Comparison of ENCODE assay signal across 9 cellular contexts in genomic region chr18:12306752-12307151, GRCh38. TPM values are rescaled to one million over a fixed set of nuclear protein-coding genes. Genes with fewer than 3 reads are reported as not detected.
DNase-seq lines count a peak whose midpoint lies in the region; ATAC-seq, FAIRE-seq and TF ChIP-seq lines count a peak whose summit lies in the region.
"Had no signal": no experiment of that assay in that cellular context is flagged by ENCODE, and none has a peak within 500 bp of the region (broad histone marks: within the 10 kb centered on the region; RNA-seq: fewer than 3 reads in every experiment).

No MANE protein-coding gene starts in this region.

- no peak for ATAC-seq in natural killer cell treated with Interleukin-12 subunit alpha and Interleukin-12 subunit beta and Interleukin-15 and Interleukin-18, amount 100 ng/mL, for 72 hours
- no peak for ATAC-seq in HG02938 (IDR thresholded peaks at IDR 0.05; ENCODE audit: unreplicated experiment)

- no peak overlapping the region for H3K27ac Mint-ChIP-seq in natural killer cell treated with Interleukin-12 subunit alpha and Interleukin-12 subunit beta and Interleukin-15 and Interleukin-18, amount 100 ng/mL, for 72 hours

- no peaks in the 10 kb centered on the region for H3K79me1 ChIP-seq in H1 (ENCODE audit: low read depth, low read length)

- CTCF ChIA-PET in H1 (lab: Charles Lee; ENCODE audit: partially characterized antibody) = interaction anchor here (1.0 to 2.4 kb wide), 5 partner anchors 9 to 34 kb away, joined by 3 to 11 read pairs (median 6); no protein-coding TSS in a partner anchor

- POLR2A ChIA-PET in H1 (lab: Charles Lee; ENCODE audit: partially characterized antibody) = interaction anchor here (1.1 to 6.1 kb wide), 5 partner anchors 11 to 29 kb away, joined by 3 to 49 read pairs (median 7); no protein-coding TSS in a partner anchor

- peak overlapping the region; percentile 78 to 94 for H3K4me2 ChIP-seq in H1 (ENCODE audit: insufficient read depth in 1 of 2, low read depth in 2 of 2, low read length in 2 of 2)

- H3K9ac ChIP-seq in H1 (replicated peaks in 1 of 4; ENCODE audit: extremely low read depth in 1 of 4, low read depth in 3 of 4, low read length in 3 of 4) = no peak overlapping the region

- 47% methylated on average over 9 of the region's 9 CpGs; no CpG with 5 or more reads in 1 of the 2 experiments for WGBS in H1 (ENCODE audit: extremely low coverage in 1 of 2, insufficient coverage in 1 of 2, insufficient read length in 1 of 2, insufficient replicate concordance in 2 of 2, low coverage in 1 of 2, low lambda C conversion rate in 2 of 2, missing lambda C conversion rate in 1 of 2), 2 experiments

- H4K91ac ChIP-seq in H1 (replicated peaks; ENCODE audit: insufficient read length, low read length) = no peak overlapping the region

- H3K4me3 Mint-ChIP-seq in natural killer cell treated with Interleukin-12 subunit alpha and Interleukin-12 subunit beta and Interleukin-15 and Interleukin-18, amount 100 ng/mL, for 72 hours = peak overlapping the region; percentile 30

- H2BK15ac ChIP-seq in H1 (ENCODE audit: low read length) = no peak overlapping the region

- no peak overlapping the region for H2AFZ ChIP-seq in H1 (ENCODE audit: low read length)

- H4K20me1 ChIP-seq in H1 (replicated peaks in 1 of 2; ENCODE audit: control insufficient read depth in 1 of 2, insufficient read depth in 2 of 2, low read length in 2 of 2) = peaks cover 0 to 3% of the 10 kb centered on the region in 2 experiments

- no peak overlapping the region for H3K27ac ChIP-seq in H1 (ENCODE audit: low read depth, low read length)

- peaks cover 30 to 33% of the 10 kb centered on the region in 2 donors for H3K27me3 Mint-ChIP-seq in natural killer cell treated with Interleukin-12 subunit alpha and Interleukin-12 subunit beta and Interleukin-15 and Interleukin-18, amount 100 ng/mL, for 72 hours

- no peak overlapping the region for H4K8ac ChIP-seq in H1 (ENCODE audit: extremely low read depth, insufficient read depth, low read length)

- H3K4me1 Mint-ChIP-seq in natural killer cell treated with Interleukin-12 subunit alpha and Interleukin-12 subunit beta and Interleukin-15 and Interleukin-18, amount 100 ng/mL, for 72 hours (ENCODE audit: low read depth in 2 of 2) = peaks cover 5 to 9% of the 10 kb centered on the region in 2 donors

- no peak overlapping the region for H2BK5ac ChIP-seq in H1 (ENCODE audit: low read depth, low read length)

- H2BK20ac ChIP-seq in H1 (ENCODE audit: low read length) = no peak overlapping the region

- no peaks in the 10 kb centered on the region for H3K9me3 ChIP-seq in H1 (ENCODE audit: insufficient read depth in 2 of 2, low read depth in 1 of 2, low read length in 1 of 2)

- DNase-seq in AG09309 (ENCODE audit: low read depth) (no peak), NB4 (ENCODE audit: low read depth) (no peak), H1 (ENCODE audit: low read depth in 1 of 2, low spot score in 2 of 2) (no peak), DMS 273 treated with DMSO at 0.1 percent for 48 hours (lab: John Stamatoyannopoulos, UW) (no peak), HuH-7 (ENCODE audit: low spot score) (no peak), KBM-7 (no peak)
- DNase-seq in natural killer cell treated with Interleukin-12 subunit alpha and Interleukin-12 subunit beta and Interleukin-15 and Interleukin-18, amount 100 ng/mL, for 72 hours (ENCODE audit: low spot score) = no peak

- H2BK12ac ChIP-seq in H1 (ENCODE audit: low read depth, low read length) = no peak overlapping the region

- H3K79me2 ChIP-seq in H1 (ENCODE audit: control insufficient read depth in 1 of 2, insufficient read depth in 2 of 2, low read length in 2 of 2) = peaks cover 0 to 6% of the 10 kb centered on the region in 2 experiments; a peak in 3 of 4 replicates

- no peak for TF ChIP-seq EP300 in H1 (IDR thresholded peaks at IDR 0.05; ENCODE audit: borderline replicate concordance in 1 of 2, low read depth in 2 of 2, low read length in 2 of 2)

- H4K5ac ChIP-seq in H1 (ENCODE audit: insufficient read length, low read depth, low read length) = no peak overlapping the region

- H3K56ac ChIP-seq in H1 (replicated peaks; ENCODE audit: insufficient read length, low read depth, low read length) = no peak overlapping the region

- in situ Hi-C loops in KBM-7 (cut with MboI; ENCODE audit: low pct_unique_long_range_greater_than_20kb, low sequenced_read_pairs) = no loop called here

- H3K36me3 Mint-ChIP-seq in natural killer cell treated with Interleukin-12 subunit alpha and Interleukin-12 subunit beta and Interleukin-15 and Interleukin-18, amount 100 ng/mL, for 72 hours = peaks cover 9% of the 10 kb centered on the region

- FAIRE-seq in H1 (lab: Jason Lieb, UNC) = no peak

- H2BK120ac ChIP-seq in H1 (replicated peaks; ENCODE audit: low read depth, low read length) = no peak overlapping the region

- no peak for TF ChIP-seq RAD21 in H1 (IDR thresholded peaks at IDR 0.05 in 1 of 2, conservative IDR thresholded peaks at IDR 0.05 in 1 of 2; ENCODE audit: low read depth in 2 of 2, low read length in 2 of 2)

- H3K9me3 Mint-ChIP-seq in natural killer cell treated with Interleukin-12 subunit alpha and Interleukin-12 subunit beta and Interleukin-15 and Interleukin-18, amount 100 ng/mL, for 72 hours = no peaks in the 10 kb centered on the region

- peaks cover 0 to 29% (median 20%) of the 10 kb centered on the region in 4 experiments; a peak in 5 of 7 replicates for H3K27me3 ChIP-seq in H1 (replicated peaks in 1 of 4; ENCODE audit: control insufficient read depth in 3 of 4, extremely low read depth in 1 of 4, insufficient read depth in 3 of 4, low read length in 3 of 4)

- H3K4ac ChIP-seq in H1 (replicated peaks; ENCODE audit: insufficient read length, low read depth, low read length) = no peak overlapping the region

- no peak overlapping the region for H2AK5ac ChIP-seq in H1 (ENCODE audit: low read depth, low read length)

- H3K18ac ChIP-seq in H1 (ENCODE audit: extremely low read depth, low read length) = no peak overlapping the region

- TF ChIP-seq CTCF in AG09309 (IDR thresholded peaks at IDR 0.05; ENCODE audit: control insufficient read depth, insufficient read depth, low read depth, low read length, missing control alignments) = no peak
- TF ChIP-seq CTCF in NB4 (IDR thresholded peaks at IDR 0.05; ENCODE audit: low read depth, low read length) = no peak
- TF ChIP-seq CTCF in H1 (IDR thresholded peaks at IDR 0.05; ENCODE audit: control extremely low read depth in 1 of 3, insufficient read depth in 1 of 3, low read depth in 1 of 3, low read length in 3 of 3) = no peak

- peaks cover 11% of the 10 kb centered on the region for H3K23me2 ChIP-seq in H1 (ENCODE audit: low read depth, low read length)

- H3K14ac ChIP-seq in H1 (ENCODE audit: insufficient read length) = no peak overlapping the region

- no peak overlapping the region for H3K23ac ChIP-seq in H1 (ENCODE audit: insufficient read length)

- TF ChIP-seq POLR2A in NB4 (IDR thresholded peaks at IDR 0.05; ENCODE audit: extremely low read depth, insufficient read length) = no peak
- TF ChIP-seq POLR2A in H1 (IDR thresholded peaks at IDR 0.05; ENCODE audit: control extremely low read depth in 1 of 2, low read depth in 2 of 2, low read length in 2 of 2) = no peak

- H3K4me1 ChIP-seq in H1 (replicated peaks in 1 of 4; ENCODE audit: control insufficient read depth in 3 of 4, insufficient read depth in 4 of 4, low read length in 3 of 4) = peaks cover 0 to 16% (median 12%) of the 10 kb centered on the region in 4 experiments; a peak in 6 of 7 replicates

- peaks cover 0 to 15% (median 4%) of the 10 kb centered on the region in 4 experiments; a peak in 3 of 8 replicates for H3K36me3 ChIP-seq in H1 (ENCODE audit: control insufficient read depth in 2 of 4, insufficient read depth in 4 of 4, low read length in 3 of 4)

- H3K4me3 ChIP-seq in AG09309 (ENCODE audit: control insufficient read depth, low read depth, low read length) = peak overlapping the region; percentile 72
- H3K4me3 ChIP-seq in NB4 (ENCODE audit: low read depth, low read length) = peak overlapping the region; percentile 69
- H3K4me3 ChIP-seq in H1 (ENCODE audit: extremely low read depth in 1 of 4, insufficient read depth in 2 of 4, low read depth in 3 of 4, low read length in 4 of 4) = peak overlapping the region; percentile 44 to 81 (median 58); a peak in 7 of 8 replicates

TF ChIP-seq in H1, 55 proteins besides CTCF, POLR2A, EP300 and RAD21:
- no peak for TF ChIP-seq GTF2F1 (IDR thresholded peaks at IDR 0.05; ENCODE audit: borderline replicate concordance, low read depth, low read length)
TF ChIP-seq in H1: peak in this region for 0.

RNA-seq across cellular contexts. Expression of gene TUBB6, which starts 1.3 kb away (rescaled TPM):
- 126 and 128 TPM in 2 replicates for total RNA-seq in H1 (2021; fragmentation: NEBNext Ultra II Directional; extraction: Animal tissue kit (Norgen Biotek cat#: 25700))
- polyA plus RNA-seq in H1 (2011; rRNA removed) = 223 and 288 TPM in 2 replicates
- polyA plus RNA-seq in H1 (2011; cell fraction: cytosol; rRNA removed) = 206 TPM
- 196 TPM for polyA plus RNA-seq in H1 (2011; cell fraction: nucleus; rRNA removed)
- 96.3 to 131 TPM (median 121 TPM) in 4 replicates for polyA plus RNA-seq in H1 (2012, experiment 1 of 2)
- 81.1 TPM for polyA plus RNA-seq in H1 (2012, experiment 2 of 2)
- 88.3 TPM for polyA plus RNA-seq in H1 (2013, experiment 1 of 2)
- polyA plus RNA-seq in H1 (2013, experiment 2 of 2) = 92.6 TPM
- polyA minus RNA-seq in H1 (2011; rRNA and poly(A)+ RNA removed) = 69.6 and 75.5 TPM in 2 replicates
- polyA minus RNA-seq in H1 (2011; cell fraction: cytosol; rRNA and poly(A)+ RNA removed) = 91.3 TPM
- 58.7 TPM for polyA minus RNA-seq in H1 (2011; cell fraction: nucleus; rRNA and poly(A)+ RNA removed)
- total RNA-seq in natural killer cell treated with Interleukin-12 subunit alpha and Interleukin-12 subunit beta and Interleukin-15 and Interleukin-18, amount 100 ng/mL, for 72 hours = 1 to 10 TPM; 3.7 to 7.3 TPM

RNA-seq across cellular contexts. Expression of gene CIDEA, which starts 52.6 kb away (rescaled TPM):
- total RNA-seq in H1 (2021; fragmentation: NEBNext Ultra II Directional; extraction: Animal tissue kit (Norgen Biotek cat#: 25700)) = not detected in 2 replicates
- 0.06 TPM in 1 of 2 replicates, not detected in the other for polyA plus RNA-seq in H1 (2011; rRNA removed)
- not detected for polyA plus RNA-seq in H1 (2011; cell fraction: cytosol; rRNA removed)
- polyA plus RNA-seq in H1 (2011; cell fraction: nucleus; rRNA removed) = 0.09 TPM
- not detected in 4 replicates for polyA plus RNA-seq in H1 (2012, experiment 1 of 2)
- polyA plus RNA-seq in H1 (2012, experiment 2 of 2) = not detected
- 0.12 TPM for polyA plus RNA-seq in H1 (2013, experiment 1 of 2)
- polyA plus RNA-seq in H1 (2013, experiment 2 of 2) = 0.15 TPM
- not detected in 2 replicates for polyA minus RNA-seq in H1 (2011; rRNA and poly(A)+ RNA removed)
- polyA minus RNA-seq in H1 (2011; cell fraction: cytosol; rRNA and poly(A)+ RNA removed) = not detected
- not detected for polyA minus RNA-seq in H1 (2011; cell fraction: nucleus; rRNA and poly(A)+ RNA removed)
- total RNA-seq in natural killer cell treated with Interleukin-12 subunit alpha and Interleukin-12 subunit beta and Interleukin-15 and Interleukin-18, amount 100 ng/mL, for 72 hours = not detected
- polyA plus RNA-seq: lung had no signal

Comparison
In these comparisons a context has a peak if more than half of its experiments do, and no peak if none do; other contexts are left out.
1. RNA of gene TUBB6, which starts 1.3 kb away (total RNA-seq): 126 to 128 TPM in H1; 3.7 to 7.3 TPM in natural killer cell treated with Interleukin-12 subunit alpha and Interleukin-12 subunit beta and Interleukin-15 and Interleukin-18, amount 100 ng/mL, for 72 hours; every median in the first group is over 10 times any median in the second.
2. Peak in every context shown above with its lines, with median percentiles within 50 percentile points of each other: H3K4me3 ChIP-seq.